10 cellular contexts compared by ENCODE assay signal in the genomic region with DNA sequence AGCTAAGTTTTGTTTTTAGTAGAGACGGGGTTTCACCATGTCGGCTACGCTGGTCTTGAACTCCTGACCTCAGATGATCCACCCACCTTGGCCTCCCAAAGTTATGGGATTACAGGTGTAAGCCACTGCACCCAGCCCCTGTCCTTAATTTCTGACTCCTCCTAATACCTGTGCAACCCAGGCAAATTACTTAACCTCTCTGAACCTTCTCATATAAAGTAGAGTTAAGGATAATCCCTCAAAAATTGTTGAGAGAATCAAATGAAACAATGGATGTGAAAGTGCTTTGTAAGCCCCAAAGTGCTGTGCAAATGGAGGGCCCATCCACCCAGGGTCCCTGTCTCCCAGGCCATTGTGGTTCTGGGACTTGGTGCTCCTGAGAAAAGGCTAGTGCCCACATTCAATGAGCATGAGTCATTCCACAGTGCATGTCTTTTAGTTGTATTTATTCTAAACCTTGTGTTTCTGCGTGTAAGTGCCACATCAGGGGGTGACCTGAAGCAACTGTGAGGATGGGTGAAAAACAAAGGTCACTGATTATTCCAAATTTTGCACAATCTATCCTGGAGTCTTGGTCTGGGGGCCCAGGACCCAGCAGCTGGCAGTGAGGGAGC.
DNase-seq lines count a peak whose midpoint lies in the region; ATAC-seq and TF ChIP-seq lines count a peak whose summit lies in the region.
"Had no signal": no experiment of that assay in that cellular context is flagged by ENCODE, and none has a peak within 500 bp of the region (broad histone marks: within the 10 kb centered on the region; RNA-seq: fewer than 3 reads in every experiment).

No MANE protein-coding gene starts in this region.

- H3K4me2 ChIP-seq in mesenchymal stem cell (ENCODE audit: low read length, poor library complexity, severe bottlenecking), result no peak overlapping the region

- H2BK12ac ChIP-seq in mesenchymal stem cell (ENCODE audit: low read length in 2 of 2), result peak overlapping the region; percentile 49 to 88

- 69 to 90% (median 87%) methylated on average over 4 of the region's 4 CpGs for WGBS in adrenal gland, 4 donors
- WGBS in mesenchymal stem cell, result 70% methylated on average over 4 of the region's 4 CpGs

- no peak overlapping the region for H3K9ac ChIP-seq in mesenchymal stem cell (ENCODE audit: low read length)

- H3K23ac ChIP-seq in mesenchymal stem cell (ENCODE audit: low read length in 2 of 2), result peak overlapping the region in 1 of 2 experiments; percentile 85

- no peak overlapping the region for H2AFZ ChIP-seq in mesenchymal stem cell (ENCODE audit: low read depth, low read length)

- peaks cover 80% of the 10 kb centered on the region for H3K4me1 Mint-ChIP-seq in stimulated activated naive CD8-positive, alpha-beta T cell treated with anti-CD3 and anti-CD28 coated beads, Interleukin-15, Interleukin-2, amounts not matched to agents 100 ng/mL and 50 ng/mL, for 24 hours (ENCODE audit: low read depth)

- H3K4me3 ChIP-seq in adrenal gland, result no peak overlapping the region
- no peak overlapping the region for H3K4me3 ChIP-seq in mesenchymal stem cell (ENCODE audit: insufficient read depth in 1 of 2, low read depth in 1 of 2, low read length in 2 of 2)
- H3K4me3 ChIP-seq: cardiac muscle cell had no signal

- ATAC-seq in stimulated activated naive CD8-positive, alpha-beta T cell treated with anti-CD3 and anti-CD28 coated beads, Interleukin-15, Interleukin-2, amounts not matched to agents 100 U/mL and 50 U/mL, for 24 hours, result no peak

- no peak overlapping the region for H3K14ac ChIP-seq in mesenchymal stem cell (ENCODE audit: low read length in 2 of 2)

- H3K36me3 ChIP-seq in adrenal gland (replicated peaks in 1 of 2) (no peaks in the 10 kb centered on the region), mesenchymal stem cell (ENCODE audit: control insufficient read depth in 1 of 2, insufficient read depth in 2 of 2, low read depth in 1 of 2, low read length in 2 of 2) (no peaks in the 10 kb centered on the region)
- H3K36me3 ChIP-seq: cardiac muscle cell had no signal

- no peaks in the 10 kb centered on the region for H3K27me3 Mint-ChIP-seq in stimulated activated naive CD8-positive, alpha-beta T cell treated with anti-CD3 and anti-CD28 coated beads, Interleukin-15, Interleukin-2, amounts not matched to agents 100 ng/mL and 50 ng/mL, for 24 hours

- H2BK120ac ChIP-seq in mesenchymal stem cell (ENCODE audit: low read depth, low read length), result peak overlapping the region; percentile 4

- H3K4me1 ChIP-seq in adrenal gland (replicated peaks in 1 of 2) (peaks cover 20 to 42% of the 10 kb centered on the region in 2 donors), mesenchymal stem cell (ENCODE audit: control insufficient read depth, insufficient read depth, low read depth, low read length) (peaks cover 17% of the 10 kb centered on the region)

- peak overlapping the region; percentile 47 for H4K91ac ChIP-seq in mesenchymal stem cell (ENCODE audit: low read length)

- H2AK5ac ChIP-seq in mesenchymal stem cell (ENCODE audit: low read length, severe bottlenecking), result no peak overlapping the region

- peak overlapping the region in 1 of 2 experiments; percentile 64 for H3K4ac ChIP-seq in mesenchymal stem cell (ENCODE audit: low read depth in 1 of 2, low read length in 2 of 2)

- H3K9me3 Mint-ChIP-seq in stimulated activated naive CD8-positive, alpha-beta T cell treated with anti-CD3 and anti-CD28 coated beads, Interleukin-15, Interleukin-2, amounts not matched to agents 100 ng/mL and 50 ng/mL, for 24 hours, result no peaks in the 10 kb centered on the region

- H4K8ac ChIP-seq in mesenchymal stem cell (ENCODE audit: low read length), result peak overlapping the region; percentile 33

- no peak overlapping the region for H2BK5ac ChIP-seq in mesenchymal stem cell (ENCODE audit: low read depth, low read length, poor library complexity, severe bottlenecking)

- no peaks in the 10 kb centered on the region for H3K36me3 Mint-ChIP-seq in stimulated activated naive CD8-positive, alpha-beta T cell treated with anti-CD3 and anti-CD28 coated beads, Interleukin-15, Interleukin-2, amounts not matched to agents 100 ng/mL and 50 ng/mL, for 24 hours (ENCODE audit: low read depth)

- H3K79me1 ChIP-seq in mesenchymal stem cell (replicated peaks; ENCODE audit: low read length, poor library complexity, severe bottlenecking), result no peaks in the 10 kb centered on the region

- H3K18ac ChIP-seq in mesenchymal stem cell (ENCODE audit: low read depth in 1 of 2, low read length in 2 of 2), result peak overlapping the region in 1 of 2 experiments; percentile 63

- no peak for DNase-seq in stimulated activated naive CD8-positive, alpha-beta T cell treated with anti-CD3 and anti-CD28 coated beads, Interleukin-15, Interleukin-2, amounts not matched to agents 100 U/mL and 50 U/mL, for 24 hours
- DNase-seq in adrenal gland (peak in 3 of 7 donors; percentile 22 to 37 (median 22)), mesenchymal stem cell (peak; percentile 73), SIG-M5 (lab: John Stamatoyannopoulos, UW) (no peak), HPDE6-E6E7 (ENCODE audit: extremely low spot score) (no peak), NK-92 (lab: John Stamatoyannopoulos, UW; ENCODE audit: unreplicated experiment) (no peak), SKM-1 (lab: John Stamatoyannopoulos, UW; ENCODE audit: unreplicated experiment) (no peak)
- DNase-seq: NCI-H2029 had no signal

- H2BK15ac ChIP-seq in mesenchymal stem cell (ENCODE audit: low read depth, poor library complexity, severe bottlenecking), result peak overlapping the region; percentile 21

- no peak for TF ChIP-seq POLR2A in adrenal gland (IDR thresholded peaks at IDR 0.05)

- no peak overlapping the region for H3K4me3 Mint-ChIP-seq in stimulated activated naive CD8-positive, alpha-beta T cell treated with anti-CD3 and anti-CD28 coated beads, Interleukin-15, Interleukin-2, amounts not matched to agents 100 ng/mL and 50 ng/mL, for 24 hours

- no peaks in the 10 kb centered on the region for H3K9me3 ChIP-seq in adrenal gland (replicated peaks in 1 of 3)
- no peaks in the 10 kb centered on the region for H3K9me3 ChIP-seq in mesenchymal stem cell (ENCODE audit: control insufficient read depth, low read length)

- H3K27ac Mint-ChIP-seq in stimulated activated naive CD8-positive, alpha-beta T cell treated with anti-CD3 and anti-CD28 coated beads, Interleukin-15, Interleukin-2, amounts not matched to agents 100 ng/mL and 50 ng/mL, for 24 hours, result peak overlapping the region; percentile 68

- no peak for TF ChIP-seq CTCF in adrenal gland (IDR thresholded peaks at IDR 0.05)

- H3K27ac ChIP-seq in adrenal gland (peak overlapping the region in 4 of 5 donors; percentile 73 to 90 (median 82)), mesenchymal stem cell (ENCODE audit: low read length, poor library complexity, severe bottlenecking) (peak overlapping the region; percentile 31)

- intact Hi-C loops in adrenal gland (cut with DNase I), result no loop called here

- no peaks in the 10 kb centered on the region for H3K27me3 ChIP-seq in adrenal gland
- no peaks in the 10 kb centered on the region for H3K27me3 ChIP-seq in mesenchymal stem cell (ENCODE audit: control insufficient read depth in 1 of 2, insufficient read depth in 1 of 2, low read length in 2 of 2)
- H3K27me3 ChIP-seq: cardiac muscle cell had no signal
